In genomic region chr9:37035472-37036236, GRCh38 we compare ENCODE assay signal across 10 cellular contexts. TPM values are rescaled to one million over a fixed set of nuclear protein-coding genes. Genes with fewer than 3 reads are reported as not detected.
DNase-seq lines count a peak whose midpoint lies in the region; ATAC-seq, FAIRE-seq and TF ChIP-seq lines count a peak whose summit lies in the region.
"Had no signal": no experiment of that assay in that cellular context is flagged by ENCODE, and none has a peak within 500 bp of the region (broad histone marks: within the 10 kb centered on the region; RNA-seq: fewer than 3 reads in every experiment).

No MANE protein-coding gene starts in this region.

- H3K4me1 ChIP-seq in psoas muscle (peaks cover 22% of the 10 kb centered on the region), kidney (ENCODE audit: control insufficient read depth in 1 of 2, insufficient read depth in 1 of 2, low read depth in 1 of 2, low read length in 2 of 2) (peaks cover 0 to 7% of the 10 kb centered on the region in 2 donors)

- peaks cover 7% of the 10 kb centered on the region for H3K36me3 Mint-ChIP-seq in activated T-helper 1 cell treated with anti-CD3 and anti-CD28 coated beads, Interleukin-12 subunit alpha, Interleukin-12 subunit beta, Interleukin-2, Interleukin-4 antibody, amounts not matched to agents 30 ng/mL and 10 ng/mL and 1 ng/mL, durations not matched to agents 14 hours and 24 hours and 36 hours (ENCODE audit: low read depth)
- no peaks in the 10 kb centered on the region for H3K36me3 Mint-ChIP-seq in mesothelial cell of epicardium

- no peaks in the 10 kb centered on the region for H3K9me3 Mint-ChIP-seq in activated T-helper 1 cell treated with anti-CD3 and anti-CD28 coated beads, Interleukin-12 subunit alpha, Interleukin-12 subunit beta, Interleukin-2, Interleukin-4 antibody, amounts not matched to agents 30 ng/mL and 10 ng/mL and 1 ng/mL, durations not matched to agents 14 hours and 24 hours and 36 hours
- no peaks in the 10 kb centered on the region for H3K9me3 Mint-ChIP-seq in mesothelial cell of epicardium

- no peaks in the 10 kb centered on the region for H3K9me3 ChIP-seq in psoas muscle
- peaks cover 0 to 4% of the 10 kb centered on the region in 2 donors for H3K9me3 ChIP-seq in kidney (ENCODE audit: control insufficient read depth in 1 of 2, low read length in 2 of 2)
- H3K9me3 ChIP-seq: ovary had no signal

- H3K36me3 ChIP-seq in H7 (replicated peaks; ENCODE audit: control insufficient read depth, insufficient read depth, low read length) (no peaks in the 10 kb centered on the region), psoas muscle (ENCODE audit: insufficient read depth in 1 of 2, low read depth in 1 of 2) (no peaks in the 10 kb centered on the region), kidney (ENCODE audit: control insufficient read depth in 1 of 2, insufficient read depth in 2 of 2, low read length in 2 of 2) (no peaks in the 10 kb centered on the region)
- H3K36me3 ChIP-seq: ovary had no signal

- 5 to 8% (median 7%) methylated on average over 38 to 39 of the region's 39 CpGs for WGBS in psoas muscle, 3 donors

- TF ChIP-seq CTCF in mesothelial cell of epicardium (IDR thresholded peaks at IDR 0.05; ENCODE audit: unreplicated experiment) (no peak), psoas muscle (IDR thresholded peaks at IDR 0.05) (no peak), kidney (IDR thresholded peaks at IDR 0.05; ENCODE audit: borderline replicate concordance, extremely low read depth, insufficient read depth) (no peak)

- peaks cover 92% of the 10 kb centered on the region for H3K27me3 ChIP-seq in H7 (ENCODE audit: control insufficient read depth, insufficient read depth, low read length)
- peaks cover 0 to 98% (median 57%) of the 10 kb centered on the region in 3 donors for H3K27me3 ChIP-seq in psoas muscle (ENCODE audit: insufficient read depth in 3 of 3, low read length in 2 of 3)

- peaks cover 84% of the 10 kb centered on the region for H3K27me3 Mint-ChIP-seq in activated T-helper 1 cell treated with anti-CD3 and anti-CD28 coated beads, Interleukin-12 subunit alpha, Interleukin-12 subunit beta, Interleukin-2, Interleukin-4 antibody, amounts not matched to agents 30 ng/mL and 10 ng/mL and 1 ng/mL, durations not matched to agents 14 hours and 24 hours and 36 hours (ENCODE audit: insufficient read depth)
- H3K27me3 Mint-ChIP-seq in mesothelial cell of epicardium (ENCODE audit: low read depth), result peaks cover 100% of the 10 kb centered on the region

- peak overlapping the region; percentile 72 for H3K4me3 Mint-ChIP-seq in activated T-helper 1 cell treated with anti-CD3 and anti-CD28 coated beads, Interleukin-12 subunit alpha, Interleukin-12 subunit beta, Interleukin-2, Interleukin-4 antibody, amounts not matched to agents 30 ng/mL and 10 ng/mL and 1 ng/mL, durations not matched to agents 14 hours and 24 hours and 36 hours
- peak overlapping the region; percentile 54 for H3K4me3 Mint-ChIP-seq in mesothelial cell of epicardium

- peaks cover 25% of the 10 kb centered on the region for H3K4me1 Mint-ChIP-seq in activated T-helper 1 cell treated with anti-CD3 and anti-CD28 coated beads, Interleukin-12 subunit alpha, Interleukin-12 subunit beta, Interleukin-2, Interleukin-4 antibody, amounts not matched to agents 30 ng/mL and 10 ng/mL and 1 ng/mL, durations not matched to agents 14 hours and 24 hours and 36 hours (ENCODE audit: low read depth)
- H3K4me1 Mint-ChIP-seq in mesothelial cell of epicardium, result peaks cover 19% of the 10 kb centered on the region

- no peak overlapping the region for H3K9ac ChIP-seq in kidney (ENCODE audit: low read length in 2 of 2)

- peak overlapping the region; percentile 47 for H3K27ac Mint-ChIP-seq in activated T-helper 1 cell treated with anti-CD3 and anti-CD28 coated beads, Interleukin-12 subunit alpha, Interleukin-12 subunit beta, Interleukin-2, Interleukin-4 antibody, amounts not matched to agents 30 ng/mL and 10 ng/mL and 1 ng/mL, durations not matched to agents 14 hours and 24 hours and 36 hours
- H3K27ac Mint-ChIP-seq in mesothelial cell of epicardium, result no peak overlapping the region

- H3K4me3 ChIP-seq in H7 (ENCODE audit: insufficient read depth, low read depth, low read length) (peak overlapping the region; percentile 42), psoas muscle (no peak overlapping the region), kidney (ENCODE audit: low read length in 2 of 2) (no peak overlapping the region)

- no peak for FAIRE-seq in kidney (lab: Jason Lieb, UNC)

- no peak overlapping the region for H3K27ac ChIP-seq in psoas muscle
- H3K27ac ChIP-seq in kidney (ENCODE audit: low read depth in 2 of 2, low read length in 2 of 2), result no peak overlapping the region
- H3K27ac ChIP-seq: ovary had no signal

- intact Hi-C loops in activated T-helper 1 cell treated with anti-CD3 and anti-CD28 coated beads, Interleukin-12 subunit alpha, Interleukin-12 subunit beta, Interleukin-2, Interleukin-4 antibody, amounts not matched to agents 30 ng/mL and 10 ng/mL and 1 ng/mL, durations not matched to agents 14 hours and 24 hours and 36 hours (cut with micrococcal nuclease), result loop anchor here (2.0 to 5.0 kb wide), 4 partner anchors 49 to 432 kb away; partner anchors contain the start of genes ZBTB5 and ZCCHC7
- intact Hi-C loops in psoas muscle (cut with DNase I), result no loop called here
- intact Hi-C loops in kidney (cut with DNase I), result no loop called here

- peak; percentile 70 for DNase-seq in COLO668 (lab: John Stamatoyannopoulos, UW; ENCODE audit: unreplicated experiment)
- peak; percentile 83 for DNase-seq in H7
- DNase-seq in activated T-helper 1 cell treated with anti-CD3 and anti-CD28 coated beads, Interleukin-12 subunit alpha, Interleukin-12 subunit beta, Interleukin-2, Interleukin-4 antibody, amounts not matched to agents 30 ng/mL and 10 ng/mL and 1 ng/mL, durations not matched to agents 14 hours and 24 hours and 36 hours (ENCODE audit: low spot score), result no peak
- peak in 1 of 2 experiments; percentile 54 for DNase-seq in mesothelial cell of epicardium (ENCODE audit: low spot score in 2 of 2, unreplicated experiment in 2 of 2)
- no peak for DNase-seq in psoas muscle
- DNase-seq in kidney, result no peak
- no peak for DNase-seq in activated CD4-positive, alpha-beta T cell treated with anti-CD3 and anti-CD28 coated beads for 1 hour
- DNase-seq: NCI-H446 treated with DMSO at 0.1 percent for 48 hours, ovary had no signal

- no peak for ATAC-seq in psoas muscle
- no peak for ATAC-seq in HG03045 (IDR thresholded peaks at IDR 0.05; ENCODE audit: unreplicated experiment)

RNA-seq across cellular contexts. Expression of gene PAX5, which starts 1.6 kb away (rescaled TPM):
- 1.7 and 4.7 TPM in 2 replicates for total RNA-seq in H7 (2014; rRNA removed; shearing (Covaris generic))
- 0.32 and 0.39 TPM in 2 replicates for total RNA-seq in activated T-helper 1 cell treated with anti-CD3 and anti-CD28 coated beads, Interleukin-12 subunit alpha, Interleukin-12 subunit beta, Interleukin-2, Interleukin-4 antibody, amounts not matched to agents 30 ng/mL and 10 ng/mL and 1 ng/mL, durations not matched to agents 14 hours and 24 hours and 36 hours
- not detected in 3 replicates for total RNA-seq in mesothelial cell of epicardium
- total RNA-seq in psoas muscle, result under 1 TPM in 2 of 4 donors, not detected in 2; 0.09 to 0.50 TPM
- under 1 TPM in 2 of 3 donors, not detected in 1; under 0.01 to 0.03 TPM for polyA plus RNA-seq in psoas muscle
- 2.7 TPM for total RNA-seq in kidney
- polyA plus RNA-seq in kidney (ENCODE audit: insufficient read depth, low read depth, low replicate concordance), result not detected

Comparison
In these comparisons a context has a peak if more than half of its experiments do, and no peak if none do; other contexts are left out.
1. DNase-seq: peak in COLO668 (single experiment) and H7 (single experiment); none in activated T-helper 1 cell treated with anti-CD3 and anti-CD28 coated beads, Interleukin-12 subunit alpha, Interleukin-12 subunit beta, Interleukin-2, Interleukin-4 antibody, amounts not matched to agents 30 ng/mL and 10 ng/mL and 1 ng/mL, durations not matched to agents 14 hours and 24 hours and 36 hours (single experiment), psoas muscle (0 of 2), kidney (single experiment) and activated CD4-positive, alpha-beta T cell treated with anti-CD3 and anti-CD28 coated beads for 1 hour (single experiment).